In the genomic region with DNA sequence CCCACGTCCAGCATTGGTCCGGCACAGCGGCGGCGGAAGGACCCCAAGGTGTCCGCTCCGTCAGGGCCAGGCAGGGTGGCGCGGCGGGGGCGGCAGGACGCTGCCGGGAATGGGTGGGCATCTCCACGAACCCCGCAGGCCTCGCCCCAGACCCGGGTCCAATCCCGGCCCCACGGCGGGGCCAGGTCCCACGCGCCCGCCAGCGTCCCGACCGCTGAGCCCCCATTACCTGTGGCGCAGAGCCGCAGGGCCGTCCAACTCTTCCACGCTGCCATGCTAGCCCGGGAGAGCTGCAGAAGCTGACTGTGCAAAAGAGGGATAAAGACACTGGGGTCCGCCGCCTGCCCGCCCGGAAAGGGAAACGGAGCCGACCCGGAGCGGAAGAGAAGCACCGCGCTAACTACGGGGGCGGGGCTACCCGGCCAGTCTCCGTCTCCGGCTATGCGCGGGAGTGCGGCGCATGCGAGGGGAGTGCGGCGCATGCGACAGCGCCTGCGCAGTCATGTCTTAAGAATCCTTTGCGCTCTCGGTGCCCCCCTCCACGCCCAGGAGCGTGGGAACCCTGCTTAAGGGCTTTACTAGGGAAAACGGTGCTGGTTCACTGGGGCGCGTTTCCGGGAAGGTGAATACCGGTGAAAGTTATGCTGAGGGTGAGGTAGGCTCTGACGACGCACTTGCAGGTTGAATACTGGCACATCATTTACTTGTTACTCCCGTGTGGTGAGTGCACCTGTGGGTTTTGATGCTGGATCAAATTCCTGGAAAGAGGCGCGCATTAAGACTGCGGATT, we compare ENCODE assay signal across 8 cellular contexts. TPM values are rescaled to one million over a fixed set of nuclear protein-coding genes. Genes with fewer than 3 reads are reported as not detected.
A peak's percentile ranks its signal among the peaks of the same experiment; 100 is the strongest.
DNase-seq lines count a peak whose midpoint lies in the region; ATAC-seq, FAIRE-seq and TF ChIP-seq lines count a peak whose summit lies in the region.

A gene with protein sequence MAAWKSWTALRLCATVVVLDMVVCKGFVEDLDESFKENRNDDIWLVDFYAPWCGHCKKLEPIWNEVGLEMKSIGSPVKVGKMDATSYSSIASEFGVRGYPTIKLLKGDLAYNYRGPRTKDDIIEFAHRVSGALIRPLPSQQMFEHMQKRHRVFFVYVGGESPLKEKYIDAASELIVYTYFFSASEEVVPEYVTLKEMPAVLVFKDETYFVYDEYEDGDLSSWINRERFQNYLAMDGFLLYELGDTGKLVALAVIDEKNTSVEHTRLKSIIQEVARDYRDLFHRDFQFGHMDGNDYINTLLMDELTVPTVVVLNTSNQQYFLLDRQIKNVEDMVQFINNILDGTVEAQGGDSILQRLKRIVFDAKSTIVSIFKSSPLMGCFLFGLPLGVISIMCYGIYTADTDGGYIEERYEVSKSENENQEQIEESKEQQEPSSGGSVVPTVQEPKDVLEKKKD (minus strand): TSS at position 402 of the 790 bp plus-strand sequence. CDS start 127 bp downstream, at position 275.

- no peaks in the 10 kb centered on the region for H3K27me3 ChIP-seq in bronchial epithelial cell (ENCODE audit: control insufficient read depth, insufficient read depth, low read length)

- peaks cover 7% of the 10 kb centered on the region for H3K36me3 ChIP-seq in bronchial epithelial cell (ENCODE audit: control insufficient read depth, insufficient read depth, low read length)

- POLR2A ChIA-PET in AG04449 (lab: Yijun Ruan, JAX): no interaction called here

- no peak for TF ChIP-seq CTCF in AG04449 (IDR thresholded peaks at IDR 0.05; ENCODE audit: insufficient read depth, low read length, missing control alignments)
- no peak for TF ChIP-seq CTCF in WI38 (IDR thresholded peaks at IDR 0.05; ENCODE audit: low read depth, low read length)
- TF ChIP-seq CTCF in bronchial epithelial cell (IDR thresholded peaks at IDR 0.05; ENCODE audit: insufficient read depth, low read length, severe bottlenecking): no peak

- FAIRE-seq in bronchial epithelial cell (lab: Jason Lieb, UNC): no peak

- peak; percentile 96 for ATAC-seq in GM18907 (IDR thresholded peaks at IDR 0.05; ENCODE audit: unreplicated experiment)
- peak; percentile 97 for ATAC-seq in HG03159 (IDR thresholded peaks at IDR 0.05; ENCODE audit: unreplicated experiment)

- H3K4me3 ChIP-seq in AG04449 (ENCODE audit: low read depth, low read length) (peak within 1 kb of the TSS; percentile 70), WI38 (ENCODE audit: low read depth, low read length) (peak within 1 kb of the TSS; percentile 91), bronchial epithelial cell (ENCODE audit: low read depth, low read length) (peak within 1 kb of the TSS; percentile 95)

- peak; percentile 33 for DNase-seq in AG04449 (ENCODE audit: low read depth, low spot score)
- peak; percentile 92 for DNase-seq in NCI-H2227 treated with DMSO at 0.1 percent for 48 hours (lab: John Stamatoyannopoulos, UW)
- DNase-seq in bronchial epithelial cell (ENCODE audit: low read depth): peak; percentile 90
- DNase-seq in iPS-NIHi7 (ENCODE audit: extremely low spot score): peak; percentile 99
- peak; percentile 84 for DNase-seq in smooth muscle cell of the brain vasculature (ENCODE audit: low read depth, low spot score)

- CTCF ChIA-PET in AG04449 (lab: Yijun Ruan, JAX): interaction anchor here (1.2 to 1.3 kb wide), 3 partner anchors 19 to 1497 kb away, joined by 3 read pairs; no protein-coding TSS in a partner anchor

RNA-seq across cellular contexts. Expression of the gene that starts here (rescaled TPM):
- 35.8 and 40.2 TPM in 2 replicates for total RNA-seq in bronchial epithelial cell

Comparison
In these comparisons a context has a peak if more than half of its experiments do, and no peak if none do; other contexts are left out.
1. Peak in every context shown above with its lines: DNase-seq, ATAC-seq and H3K4me3 ChIP-seq.
2. DNase-seq: peak in every context shown above with its lines; median percentile 99 in iPS-NIHi7; 92 in NCI-H2227 treated with DMSO at 0.1 percent for 48 hours; 90 in bronchial epithelial cell; 84 in smooth muscle cell of the brain vasculature; 33 in AG04449.